10 cellular contexts compared by ENCODE assay signal in genomic region chrX:33183366-33183765, GRCh38. TPM values are rescaled to one million over a fixed set of nuclear protein-coding genes. Genes with fewer than 3 reads are reported as not detected.
A peak's percentile ranks its signal among the peaks of the same experiment; 100 is the strongest.
DNase-seq lines count a peak whose midpoint lies in the region; ATAC-seq and TF ChIP-seq lines count a peak whose summit lies in the region.
"Had no signal": no experiment of that assay in that cellular context is flagged by ENCODE, and none has a peak within 500 bp of the region (broad histone marks: within the 10 kb centered on the region; RNA-seq: fewer than 3 reads in every experiment).

No MANE protein-coding gene starts in this region.

- no peaks in the 10 kb centered on the region for H3K9me3 ChIP-seq in smooth muscle cell (replicated peaks; ENCODE audit: low read depth)
- H3K9me3 ChIP-seq: breast epithelium had no signal

- peaks cover 0 to 4% (median 0%) of the 10 kb centered on the region in 7 donors for H3K9me3 Mint-ChIP-seq in CD14-positive monocyte
- H3K9me3 Mint-ChIP-seq: activated CD4-positive, alpha-beta memory T cell treated with anti-CD3 and anti-CD28 coated beads, Interleukin-2, amount 10 ng/mL, durations not matched to agents 7 days and 5 days had no signal

- no peaks in the 10 kb centered on the region for H3K27me3 ChIP-seq in smooth muscle cell (ENCODE audit: low read depth)

- intact Hi-C loops in CD14-positive monocyte (cut with micrococcal nuclease), result no loop called here

- H3K9ac ChIP-seq in smooth muscle cell (ENCODE audit: low read depth), result no peak overlapping the region

- ATAC-seq in HG02623 (IDR thresholded peaks at IDR 0.05; ENCODE audit: unreplicated experiment), result no peak

- H3K36me3 Mint-ChIP-seq in CD14-positive monocyte, result no peaks in the 10 kb centered on the region

- no peaks in the 10 kb centered on the region for H4K20me1 ChIP-seq in smooth muscle cell (ENCODE audit: low read depth)

- H3F3A ChIP-seq in smooth muscle cell (ENCODE audit: low read depth), result no peaks in the 10 kb centered on the region

- no peak overlapping the region for H3K4me3 Mint-ChIP-seq in CD14-positive monocyte
- H3K4me3 Mint-ChIP-seq: activated CD4-positive, alpha-beta memory T cell treated with anti-CD3 and anti-CD28 coated beads, Interleukin-2, amount 10 ng/mL, durations not matched to agents 7 days and 5 days had no signal

- no peaks in the 10 kb centered on the region for H3K79me2 ChIP-seq in smooth muscle cell (ENCODE audit: low read depth)

- no peak for TF ChIP-seq CTCF in smooth muscle cell (IDR thresholded peaks at IDR 0.05; ENCODE audit: borderline replicate concordance, insufficient read depth, poor library complexity, severe bottlenecking)
- no peak for TF ChIP-seq CTCF in CD14-positive monocyte (IDR thresholded peaks at IDR 0.05)

- peak overlapping the region; percentile 45 for H3K4me2 ChIP-seq in smooth muscle cell

- H3K4me3 ChIP-seq in smooth muscle cell, result no peak overlapping the region
- H3K4me3 ChIP-seq: breast epithelium had no signal

- H3K4me1 Mint-ChIP-seq in CD14-positive monocyte, result no peaks in the 10 kb centered on the region
- H3K4me1 Mint-ChIP-seq: activated CD4-positive, alpha-beta memory T cell treated with anti-CD3 and anti-CD28 coated beads, Interleukin-2, amount 10 ng/mL, durations not matched to agents 7 days and 5 days had no signal

- no peak overlapping the region for H2AFZ ChIP-seq in smooth muscle cell (ENCODE audit: low read depth)

- DNase-seq in HT1080 (ENCODE audit: low read depth), result peak; percentile 0
- DNase-seq in SW480 (ENCODE audit: low spot score), result peak; percentile 2
- peak; percentile 34 for DNase-seq in hepatic stellate cell (ENCODE audit: low spot score)
- DNase-seq in smooth muscle cell (lab: John Stamatoyannopoulos, UW; ENCODE audit: unreplicated experiment), result no peak
- no peak for DNase-seq in dermis blood vessel endothelial cell
- DNase-seq in CD14-positive monocyte (ENCODE audit: low spot score), result no peak
- no peak for DNase-seq in NCI-H524 (lab: John Stamatoyannopoulos, UW)
- DNase-seq: activated CD4-positive, alpha-beta memory T cell treated with anti-CD3 and anti-CD28 coated beads, Interleukin-2, amount 10 ng/mL, durations not matched to agents 7 days and 5 days had no signal

- H3K27me3 Mint-ChIP-seq in CD14-positive monocyte (ENCODE audit: low read depth in 3 of 3), result peaks cover 0 to 2% (median 1%) of the 10 kb centered on the region in 3 donors
- H3K27me3 Mint-ChIP-seq: activated CD4-positive, alpha-beta memory T cell treated with anti-CD3 and anti-CD28 coated beads, Interleukin-2, amount 10 ng/mL, durations not matched to agents 7 days and 5 days had no signal

- H3K4me1 ChIP-seq in smooth muscle cell (ENCODE audit: low read depth), result peaks cover 6% of the 10 kb centered on the region
- H3K4me1 ChIP-seq: breast epithelium had no signal

- H3K27ac ChIP-seq in smooth muscle cell (ENCODE audit: low read depth), result no peak overlapping the region
- H3K27ac ChIP-seq: breast epithelium had no signal

- H3K36me3 ChIP-seq in smooth muscle cell (ENCODE audit: low read depth), result no peaks in the 10 kb centered on the region
- H3K36me3 ChIP-seq: breast epithelium had no signal

- no peak overlapping the region for H3K27ac Mint-ChIP-seq in CD14-positive monocyte
- H3K27ac Mint-ChIP-seq: activated CD4-positive, alpha-beta memory T cell treated with anti-CD3 and anti-CD28 coated beads, Interleukin-2, amount 10 ng/mL, durations not matched to agents 7 days and 5 days had no signal

- WGBS in smooth muscle cell (ENCODE audit: low lambda C conversion rate), result 48% methylated on average over 4 of the region's 4 CpGs

RNA-seq across cellular contexts. Expression of gene DMD, which starts 28.0 kb away (rescaled TPM):
- 2.5 and 4.0 TPM in 2 replicates for total RNA-seq in HT1080 (2014; rRNA removed; shearing (Covaris generic))
- 3.5 and 4.2 TPM in 2 replicates for polyA plus RNA-seq in HT1080 (2015; cell fraction: cytosol; rRNA removed)
- 6.3 and 7.4 TPM in 2 replicates for polyA plus RNA-seq in HT1080 (2015; cell fraction: nucleus; rRNA removed)
- 12.3 and 27.5 TPM in 2 replicates for total RNA-seq in smooth muscle cell
- 9.3 and 12.6 TPM in 2 replicates for polyA plus RNA-seq in smooth muscle cell
- 2.4 and 3.5 TPM in 2 replicates for total RNA-seq in dermis blood vessel endothelial cell
- polyA plus RNA-seq in CD14-positive monocyte, result under 1 TPM in 1 of 2 donors, not detected in 1; 0.23 TPM

Comparison
In these comparisons a context has a peak if more than half of its experiments do, and no peak if none do; other contexts are left out.
1. DNase-seq: peak in HT1080 (single experiment), SW480 (single experiment) and hepatic stellate cell (single experiment); none in smooth muscle cell (single experiment), dermis blood vessel endothelial cell (single experiment), CD14-positive monocyte (single experiment) and NCI-H524 (0 of 2).